8 cellular contexts compared by ENCODE assay signal in genomic region chr1:109546311-109547109, GRCh38. TPM values are rescaled to one million over a fixed set of nuclear protein-coding genes. Genes with fewer than 3 reads are reported as not detected.
DNase-seq lines count a peak whose midpoint lies in the region; ATAC-seq and TF ChIP-seq lines count a peak whose summit lies in the region.

No MANE protein-coding gene starts in this region.

- H3K27me3 ChIP-seq in BJ (ENCODE audit: control insufficient read depth, insufficient read depth, low read length): no peaks in the 10 kb centered on the region; the same call in 1 of the 2 replicates

- intact Hi-C loops in activated T-helper 2 cell treated with anti-CD3 and anti-CD28 coated beads, Interferon-gamma antibody, Interleukin-2, Interleukin-4, amounts not matched to agents 10 μg/mL and 5 μg/mL and 100 μg/mL, durations not matched to agents 14 hours and 24 hours and 36 hours (cut with micrococcal nuclease): loop anchor here (2.0 to 10.0 kb wide), 4 partner anchors 82 to 358 kb away; partner anchors contain the start of gene PSMA5

- H3K4me3 ChIP-seq in BJ (ENCODE audit: low read depth, low read length) (0 out of 2 replicates have a peak overlapping the region, but pooled peaks have one; percentile 0), fibroblast of pulmonary artery (replicated peaks; ENCODE audit: low read depth, low read length) (peak overlapping the region; percentile 73)

- POLR2A ChIA-PET in BJ (lab: Charles Lee): interaction anchor here (0.6 kb wide), 1 partner anchor 104 kb away, joined by 3 read pairs; no protein-coding TSS in a partner anchor

- no peaks in the 10 kb centered on the region for H3K36me3 ChIP-seq in BJ (ENCODE audit: control insufficient read depth, insufficient read depth, low read length)

- peak overlapping the region; percentile 95 for H3K27ac Mint-ChIP-seq in activated T-helper 2 cell treated with anti-CD3 and anti-CD28 coated beads, Interferon-gamma antibody, Interleukin-2, Interleukin-4, amounts not matched to agents 10 μg/mL and 5 μg/mL and 100 μg/mL, durations not matched to agents 14 hours and 24 hours and 36 hours
- peak overlapping the region; percentile 91 to 98 for H3K27ac Mint-ChIP-seq in natural killer cell treated with Interleukin-12 subunit alpha and Interleukin-12 subunit beta and Interleukin-15 and Interleukin-18, amount 100 ng/mL, for 72 hours
- H3K27ac Mint-ChIP-seq in stimulated activated naive B cell treated with anti-CD40 and anti-IgM and Interleukin-4, amounts not matched to agents 10 μg/mL and 1 μg/mL and 100 μg/mL, for 72 hours: peak overlapping the region; percentile 85

- CTCF ChIA-PET in BJ (lab: Yijun Ruan, JAX): interaction anchor here (0.7 to 26.3 kb wide), 28 partner anchors 13 to 470 kb away, joined by 3 to 1371 read pairs (median 4); partner anchors contain the start of genes AHCYL1, AMIGO1, ATXN7L2 and CYB561D1

- peaks cover 2% of the 10 kb centered on the region for H3K27me3 Mint-ChIP-seq in activated T-helper 2 cell treated with anti-CD3 and anti-CD28 coated beads, Interferon-gamma antibody, Interleukin-2, Interleukin-4, amounts not matched to agents 10 μg/mL and 5 μg/mL and 100 μg/mL, durations not matched to agents 14 hours and 24 hours and 36 hours (ENCODE audit: low read depth)
- H3K27me3 Mint-ChIP-seq in natural killer cell treated with Interleukin-12 subunit alpha and Interleukin-12 subunit beta and Interleukin-15 and Interleukin-18, amount 100 ng/mL, for 72 hours: no peaks in the 10 kb centered on the region
- H3K27me3 Mint-ChIP-seq in stimulated activated naive B cell treated with anti-CD40 and anti-IgM and Interleukin-4, amounts not matched to agents 10 μg/mL and 1 μg/mL and 100 μg/mL, for 72 hours: no peaks in the 10 kb centered on the region

- peak; percentile 79 for TF ChIP-seq CTCF in BJ (IDR thresholded peaks at IDR 0.05; ENCODE audit: insufficient read depth, low read depth, low read length)
- TF ChIP-seq CTCF in LNCAP (IDR thresholded peaks at IDR 0.05): peak; percentile 85
- TF ChIP-seq CTCF in fibroblast of pulmonary artery (IDR thresholded peaks at IDR 0.05; ENCODE audit: low read length, missing control alignments): peak; percentile 83

- peak overlapping the region; percentile 99 for H3K4me3 Mint-ChIP-seq in activated T-helper 2 cell treated with anti-CD3 and anti-CD28 coated beads, Interferon-gamma antibody, Interleukin-2, Interleukin-4, amounts not matched to agents 10 μg/mL and 5 μg/mL and 100 μg/mL, durations not matched to agents 14 hours and 24 hours and 36 hours (ENCODE audit: low read depth)
- H3K4me3 Mint-ChIP-seq in natural killer cell treated with Interleukin-12 subunit alpha and Interleukin-12 subunit beta and Interleukin-15 and Interleukin-18, amount 100 ng/mL, for 72 hours: peak overlapping the region; percentile 97
- peak overlapping the region; percentile 65 to 97 for H3K4me3 Mint-ChIP-seq in stimulated activated naive B cell treated with anti-CD40 and anti-IgM and Interleukin-4, amounts not matched to agents 10 μg/mL and 1 μg/mL and 100 μg/mL, for 72 hours

- DNase-seq in BJ (ENCODE audit: low read depth): no peak
- peak; percentile 88 for DNase-seq in RPMI8226
- DNase-seq in activated T-helper 2 cell treated with anti-CD3 and anti-CD28 coated beads, Interferon-gamma antibody, Interleukin-2, Interleukin-4, amounts not matched to agents 10 μg/mL and 5 μg/mL and 100 μg/mL, durations not matched to agents 14 hours and 24 hours and 36 hours (ENCODE audit: low spot score): peak; percentile 80
- peak; percentile 92 for DNase-seq in fibroblast of pulmonary artery (ENCODE audit: low read depth)
- DNase-seq in natural killer cell treated with Interleukin-12 subunit alpha and Interleukin-12 subunit beta and Interleukin-15 and Interleukin-18, amount 100 ng/mL, for 72 hours (ENCODE audit: low spot score): peak; percentile 87
- peak; percentile 77 for DNase-seq in stimulated activated naive B cell treated with anti-CD40 and anti-IgM and Interleukin-4, amounts not matched to agents 10 μg/mL and 1 μg/mL and 100 μg/mL, for 72 hours

- ATAC-seq in GM21360 (IDR thresholded peaks at IDR 0.05; ENCODE audit: unreplicated experiment): peak; percentile 44
- peak; percentile 52 to 76 for ATAC-seq in natural killer cell treated with Interleukin-12 subunit alpha and Interleukin-12 subunit beta and Interleukin-15 and Interleukin-18, amount 100 ng/mL, for 72 hours
- ATAC-seq in stimulated activated naive B cell treated with anti-CD40 and anti-IgM and Interleukin-4, amounts not matched to agents 10 μg/mL and 1 μg/mL and 100 μg/mL, for 72 hours (replicated peaks): peak; percentile 48 to 57

- H3K4me1 Mint-ChIP-seq in activated T-helper 2 cell treated with anti-CD3 and anti-CD28 coated beads, Interferon-gamma antibody, Interleukin-2, Interleukin-4, amounts not matched to agents 10 μg/mL and 5 μg/mL and 100 μg/mL, durations not matched to agents 14 hours and 24 hours and 36 hours (ENCODE audit: low read depth): peaks cover 36% of the 10 kb centered on the region
- peaks cover 27 to 40% of the 10 kb centered on the region in 2 donors for H3K4me1 Mint-ChIP-seq in natural killer cell treated with Interleukin-12 subunit alpha and Interleukin-12 subunit beta and Interleukin-15 and Interleukin-18, amount 100 ng/mL, for 72 hours (ENCODE audit: low read depth in 2 of 2)
- peaks cover 15 to 39% of the 10 kb centered on the region in 2 donors for H3K4me1 Mint-ChIP-seq in stimulated activated naive B cell treated with anti-CD40 and anti-IgM and Interleukin-4, amounts not matched to agents 10 μg/mL and 1 μg/mL and 100 μg/mL, for 72 hours

- H3K36me3 Mint-ChIP-seq in activated T-helper 2 cell treated with anti-CD3 and anti-CD28 coated beads, Interferon-gamma antibody, Interleukin-2, Interleukin-4, amounts not matched to agents 10 μg/mL and 5 μg/mL and 100 μg/mL, durations not matched to agents 14 hours and 24 hours and 36 hours (ENCODE audit: low read depth): peaks cover 12% of the 10 kb centered on the region
- H3K36me3 Mint-ChIP-seq in natural killer cell treated with Interleukin-12 subunit alpha and Interleukin-12 subunit beta and Interleukin-15 and Interleukin-18, amount 100 ng/mL, for 72 hours: peaks cover 9% of the 10 kb centered on the region
- peaks cover 3 to 4% of the 10 kb centered on the region in 2 donors for H3K36me3 Mint-ChIP-seq in stimulated activated naive B cell treated with anti-CD40 and anti-IgM and Interleukin-4, amounts not matched to agents 10 μg/mL and 1 μg/mL and 100 μg/mL, for 72 hours

- no peaks in the 10 kb centered on the region for H3K9me3 Mint-ChIP-seq in activated T-helper 2 cell treated with anti-CD3 and anti-CD28 coated beads, Interferon-gamma antibody, Interleukin-2, Interleukin-4, amounts not matched to agents 10 μg/mL and 5 μg/mL and 100 μg/mL, durations not matched to agents 14 hours and 24 hours and 36 hours
- H3K9me3 Mint-ChIP-seq in natural killer cell treated with Interleukin-12 subunit alpha and Interleukin-12 subunit beta and Interleukin-15 and Interleukin-18, amount 100 ng/mL, for 72 hours: no peaks in the 10 kb centered on the region
- H3K9me3 Mint-ChIP-seq in stimulated activated naive B cell treated with anti-CD40 and anti-IgM and Interleukin-4, amounts not matched to agents 10 μg/mL and 1 μg/mL and 100 μg/mL, for 72 hours: no peaks in the 10 kb centered on the region

RNA-seq across cellular contexts. Expression of gene GNAI3, which starts 1.9 kb away (rescaled TPM):
- polyA plus RNA-seq in BJ (2011; rRNA removed): 4.7 and 9.6 TPM in 2 replicates
- 5.6 and 7.1 TPM in 2 replicates for polyA minus RNA-seq in BJ (2011; rRNA and poly(A)+ RNA removed)
- 8.9 and 9.4 TPM in 2 replicates for total RNA-seq in activated T-helper 2 cell treated with anti-CD3 and anti-CD28 coated beads, Interferon-gamma antibody, Interleukin-2, Interleukin-4, amounts not matched to agents 10 μg/mL and 5 μg/mL and 100 μg/mL, durations not matched to agents 14 hours and 24 hours and 36 hours
- total RNA-seq in natural killer cell treated with Interleukin-12 subunit alpha and Interleukin-12 subunit beta and Interleukin-15 and Interleukin-18, amount 100 ng/mL, for 72 hours: 1 to 10 TPM; 8.9 to 10.0 TPM

RNA-seq across cellular contexts. Expression of gene GPR61, which starts 6.8 kb away (rescaled TPM):
- not detected in 2 replicates for polyA plus RNA-seq in BJ (2011; rRNA removed)
- not detected in 2 replicates for polyA minus RNA-seq in BJ (2011; rRNA and poly(A)+ RNA removed)
- total RNA-seq in activated T-helper 2 cell treated with anti-CD3 and anti-CD28 coated beads, Interferon-gamma antibody, Interleukin-2, Interleukin-4, amounts not matched to agents 10 μg/mL and 5 μg/mL and 100 μg/mL, durations not matched to agents 14 hours and 24 hours and 36 hours: 0.43 TPM in 1 of 2 replicates, not detected in the other
- not detected for total RNA-seq in natural killer cell treated with Interleukin-12 subunit alpha and Interleukin-12 subunit beta and Interleukin-15 and Interleukin-18, amount 100 ng/mL, for 72 hours

RNA-seq across cellular contexts. Expression of gene AMIGO1, which starts 37.0 kb away (rescaled TPM):
- 2.9 and 3.4 TPM in 2 replicates for polyA plus RNA-seq in BJ (2011; rRNA removed)
- 1.8 and 3.6 TPM in 2 replicates for polyA minus RNA-seq in BJ (2011; rRNA and poly(A)+ RNA removed)
- 0.66 and 0.92 TPM in 2 replicates for total RNA-seq in activated T-helper 2 cell treated with anti-CD3 and anti-CD28 coated beads, Interferon-gamma antibody, Interleukin-2, Interleukin-4, amounts not matched to agents 10 μg/mL and 5 μg/mL and 100 μg/mL, durations not matched to agents 14 hours and 24 hours and 36 hours
- 1 to 10 TPM in 1 of 2 donors, under 1 TPM in 1; 0.90 to 1.0 TPM for total RNA-seq in natural killer cell treated with Interleukin-12 subunit alpha and Interleukin-12 subunit beta and Interleukin-15 and Interleukin-18, amount 100 ng/mL, for 72 hours

RNA-seq across cellular contexts. Expression of gene CYB561D1, which starts 52.6 kb away (rescaled TPM):
- 8.2 and 10.8 TPM in 2 replicates for polyA plus RNA-seq in BJ (2011; rRNA removed)
- polyA minus RNA-seq in BJ (2011; rRNA and poly(A)+ RNA removed): 9.3 and 14.3 TPM in 2 replicates
- total RNA-seq in activated T-helper 2 cell treated with anti-CD3 and anti-CD28 coated beads, Interferon-gamma antibody, Interleukin-2, Interleukin-4, amounts not matched to agents 10 μg/mL and 5 μg/mL and 100 μg/mL, durations not matched to agents 14 hours and 24 hours and 36 hours: 11.1 and 13.6 TPM in 2 replicates
- 10 to 100 TPM; 13.1 to 18.7 TPM for total RNA-seq in natural killer cell treated with Interleukin-12 subunit alpha and Interleukin-12 subunit beta and Interleukin-15 and Interleukin-18, amount 100 ng/mL, for 72 hours
